In the genomic region with DNA sequence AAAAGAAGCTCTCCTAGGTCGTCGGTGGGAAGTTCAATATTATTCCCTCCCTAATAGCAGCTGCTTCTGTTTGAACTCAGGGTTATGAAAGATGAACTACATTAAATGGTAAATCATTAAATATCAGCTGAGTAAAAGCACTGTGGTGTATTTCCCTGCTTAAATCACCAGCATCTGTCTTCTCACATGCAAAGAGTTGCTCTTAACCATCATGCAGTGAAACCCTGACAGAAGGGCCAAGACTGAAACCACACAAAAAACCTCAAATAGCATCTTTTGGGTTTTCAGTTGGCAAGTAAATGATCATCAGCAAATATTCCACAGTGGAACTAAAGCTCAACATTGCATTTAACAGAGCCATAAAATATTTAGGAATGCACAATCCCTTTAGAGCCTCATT, we compare ENCODE assay signal across 14 cellular contexts.
DNase-seq lines count a peak whose midpoint lies in the region; ATAC-seq and TF ChIP-seq lines count a peak whose summit lies in the region.
"Had no signal": no experiment of that assay in that cellular context is flagged by ENCODE, and none has a peak within 500 bp of the region (broad histone marks: within the 10 kb centered on the region; RNA-seq: fewer than 3 reads in every experiment).

No MANE protein-coding gene starts in this region.

- no peak overlapping the region for H3K4me3 Mint-ChIP-seq in naive thymus-derived CD8-positive, alpha-beta T cell
- H3K4me3 Mint-ChIP-seq: activated CD4-positive, alpha-beta T cell treated with anti-CD3 and anti-CD28 coated beads, Interleukin-2, amount 10 ng/mL, durations not matched to agents 7 days and 5 days; CD14-positive monocyte; naive thymus-derived CD4-positive, alpha-beta T cell had no signal

- intact Hi-C loops in adrenal gland (cut with DNase I): no loop called here

- H3K9me3 Mint-ChIP-seq in naive thymus-derived CD8-positive, alpha-beta T cell: peaks cover 0 to 8% (median 0%) of the 10 kb centered on the region in 9 donors
- H3K9me3 Mint-ChIP-seq: activated CD4-positive, alpha-beta T cell treated with anti-CD3 and anti-CD28 coated beads, Interleukin-2, amount 10 ng/mL, durations not matched to agents 7 days and 5 days had no signal

- ATAC-seq in GM19023 (IDR thresholded peaks at IDR 0.05; ENCODE audit: unreplicated experiment) (peak; percentile 88), GM21619 (IDR thresholded peaks at IDR 0.05; ENCODE audit: unreplicated experiment) (peak; percentile 98), HG03103 (IDR thresholded peaks at IDR 0.05; ENCODE audit: low read depth, unreplicated experiment) (peak; percentile 86)
- ATAC-seq in naive thymus-derived CD8-positive, alpha-beta T cell: no peak
- ATAC-seq: naive thymus-derived CD4-positive, alpha-beta T cell; right lobe of liver had no signal

- H3K4me3 ChIP-seq in astrocyte of the spinal cord (ENCODE audit: low read depth, low read length): no peak overlapping the region
- no peak overlapping the region for H3K4me3 ChIP-seq in adrenal gland
- H3K4me3 ChIP-seq: cardiac muscle cell, right lobe of liver had no signal

- H3K4me1 Mint-ChIP-seq in naive thymus-derived CD8-positive, alpha-beta T cell: no peaks in the 10 kb centered on the region
- H3K4me1 Mint-ChIP-seq: activated CD4-positive, alpha-beta T cell treated with anti-CD3 and anti-CD28 coated beads, Interleukin-2, amount 10 ng/mL, durations not matched to agents 7 days and 5 days; CD14-positive monocyte; naive thymus-derived CD4-positive, alpha-beta T cell had no signal

- no peaks in the 10 kb centered on the region for H3K36me3 Mint-ChIP-seq in naive thymus-derived CD8-positive, alpha-beta T cell
- H3K36me3 Mint-ChIP-seq: CD14-positive monocyte; naive thymus-derived CD4-positive, alpha-beta T cell had no signal

- DNase-seq in astrocyte of the spinal cord (ENCODE audit: low read depth, low spot score): peak; percentile 13
- DNase-seq in activated T-cell treated with anti-CD3 and anti-CD28 coated beads for 4 hours: no peak
- DNase-seq in naive thymus-derived CD8-positive, alpha-beta T cell: no peak
- no peak for DNase-seq in NCI-H526 treated with DMSO at 0.1 percent for 48 hours (lab: John Stamatoyannopoulos, UW)
- no peak for DNase-seq in adrenal gland
- DNase-seq: activated CD4-positive, alpha-beta T cell treated with anti-CD3 and anti-CD28 coated beads, Interleukin-2, amount 10 ng/mL, durations not matched to agents 7 days and 5 days; naive thymus-derived CD4-positive, alpha-beta T cell; right lobe of liver; T-helper 2 cell had no signal

- no peaks in the 10 kb centered on the region for H3K27me3 Mint-ChIP-seq in naive thymus-derived CD8-positive, alpha-beta T cell
- H3K27me3 Mint-ChIP-seq: activated CD4-positive, alpha-beta T cell treated with anti-CD3 and anti-CD28 coated beads, Interleukin-2, amount 10 ng/mL, durations not matched to agents 7 days and 5 days; naive thymus-derived CD4-positive, alpha-beta T cell had no signal

- H3K36me3 ChIP-seq in adrenal gland (replicated peaks in 1 of 2): no peaks in the 10 kb centered on the region
- H3K36me3 ChIP-seq: cardiac muscle cell, right lobe of liver had no signal

- H3K4me1 ChIP-seq in adrenal gland (replicated peaks in 1 of 2): no peaks in the 10 kb centered on the region
- H3K4me1 ChIP-seq: right lobe of liver had no signal

- WGBS in adrenal gland, 4 donors: 80 to 94% (median 91%) methylated on average over 2 of the region's 2 CpGs

- H3K27ac ChIP-seq in adrenal gland: no peak overlapping the region
- H3K27ac ChIP-seq: cardiac muscle cell, right lobe of liver had no signal

- POLR2A ChIA-PET in naive thymus-derived CD8-positive, alpha-beta T cell (lab: Charles Lee): no interaction called here

- H3K27me3 ChIP-seq in adrenal gland: no peaks in the 10 kb centered on the region
- H3K27me3 ChIP-seq: cardiac muscle cell, right lobe of liver had no signal

- H3K9me3 ChIP-seq in adrenal gland (replicated peaks in 1 of 3): no peaks in the 10 kb centered on the region

- H3K27ac Mint-ChIP-seq in naive thymus-derived CD8-positive, alpha-beta T cell: no peak overlapping the region
- H3K27ac Mint-ChIP-seq: activated CD4-positive, alpha-beta T cell treated with anti-CD3 and anti-CD28 coated beads, Interleukin-2, amount 10 ng/mL, durations not matched to agents 7 days and 5 days; CD14-positive monocyte; naive thymus-derived CD4-positive, alpha-beta T cell had no signal

- in situ Hi-C loops in astrocyte of the spinal cord (cut with HindIII; ENCODE audit: low sequenced_read_pairs): no loop called here

- no peak for TF ChIP-seq POLR2A in adrenal gland (IDR thresholded peaks at IDR 0.05)

- TF ChIP-seq CTCF in astrocyte of the spinal cord (IDR thresholded peaks at IDR 0.05; ENCODE audit: low read depth, low read length): no peak
- TF ChIP-seq CTCF in adrenal gland (IDR thresholded peaks at IDR 0.05): no peak

Comparison
In these comparisons a context has a peak if more than half of its experiments do, and no peak if none do; other contexts are left out.
1. ATAC-seq: peak in GM19023 (single experiment), GM21619 (single experiment) and HG03103 (single experiment); none in naive thymus-derived CD8-positive, alpha-beta T cell (0 of 2).